In the genomic region with DNA sequence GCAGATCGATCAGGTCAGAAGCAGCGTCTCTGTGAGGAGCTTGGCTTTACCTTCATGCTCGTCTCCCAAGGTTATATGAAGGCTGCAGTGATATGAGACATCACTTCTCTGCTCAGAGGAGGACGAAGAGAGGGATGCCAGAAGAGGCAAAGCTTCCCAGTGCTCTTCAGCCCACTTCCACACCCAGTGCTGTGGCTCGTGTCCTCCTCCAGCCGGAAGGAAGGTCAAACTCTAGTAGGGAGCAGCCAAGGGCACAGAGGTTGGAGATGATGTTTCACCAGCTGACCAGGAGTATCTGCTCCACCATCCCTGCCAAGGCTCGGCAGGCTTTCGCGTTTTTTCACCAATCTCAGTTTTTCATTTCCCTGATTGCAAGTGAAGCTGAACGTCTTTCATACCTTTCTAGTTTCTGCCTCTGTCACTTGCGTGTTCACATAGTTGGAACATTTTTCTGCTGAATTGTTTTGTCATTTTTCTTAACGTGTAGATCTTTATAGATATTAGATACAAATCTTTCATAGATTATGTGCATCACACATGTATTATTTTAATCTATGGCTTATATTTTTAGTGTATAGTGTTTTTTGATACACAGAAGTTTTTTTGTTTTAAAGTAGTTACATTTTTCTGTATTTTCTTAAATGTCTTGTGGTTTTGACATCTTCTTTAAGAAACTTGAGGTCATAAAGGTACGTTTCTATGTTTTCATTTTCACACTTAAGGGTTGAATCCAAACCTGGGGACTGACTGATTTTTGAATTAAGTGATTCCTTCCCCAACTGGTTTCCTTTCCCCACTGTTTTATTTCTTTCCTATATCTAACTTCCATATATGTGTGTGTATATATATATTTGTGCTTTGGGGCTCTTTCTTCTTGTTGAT, we compare ENCODE assay signal across 21 cellular contexts.
"Had no signal": no experiment of that assay in that cellular context is flagged by ENCODE, and none has a peak within 500 bp of the region (broad histone marks: within the 10 kb centered on the region; RNA-seq: fewer than 3 reads in every experiment).

No MANE protein-coding gene starts in this region.

- H3K27me3 ChIP-seq: MG63 had no signal

- H3K36me3 ChIP-seq: MG63 had no signal

- H3K9me3 ChIP-seq: MG63 had no signal

- H3K4me1 Mint-ChIP-seq: activated CD4-positive, alpha-beta T cell treated with anti-CD3 and anti-CD28 coated beads, Interleukin-2, amount 10 ng/mL, durations not matched to agents 7 days and 5 days; brain; central memory CD8-positive, alpha-beta T cell; T-helper 17 cell had no signal

- H3K4me3 ChIP-seq: MG63 had no signal

- H3K36me3 Mint-ChIP-seq: activated CD4-positive, alpha-beta memory T cell treated with anti-CD3 and anti-CD28 coated beads for 36 hours; activated naive CD8-positive, alpha-beta T cell; brain had no signal

- H3K27ac Mint-ChIP-seq: activated CD4-positive, alpha-beta memory T cell treated with anti-CD3 and anti-CD28 coated beads for 36 hours; activated CD4-positive, alpha-beta T cell treated with anti-CD3 and anti-CD28 coated beads, Interleukin-2, amount 10 ng/mL, durations not matched to agents 7 days and 5 days; activated naive CD4-positive, alpha-beta T cell treated with anti-CD3 and anti-CD28 coated beads for 36 hours; activated naive CD8-positive, alpha-beta T cell; brain; T-helper 17 cell had no signal

- H3K27ac ChIP-seq: VCaP had no signal

- H3K27me3 Mint-ChIP-seq: activated CD4-positive, alpha-beta T cell treated with anti-CD3 and anti-CD28 coated beads, Interleukin-2, amount 10 ng/mL, durations not matched to agents 7 days and 5 days; activated naive CD8-positive, alpha-beta T cell; central memory CD8-positive, alpha-beta T cell; T-helper 17 cell had no signal

- DNase-seq: activated CD4-positive, alpha-beta memory T cell treated with anti-CD3 and anti-CD28 coated beads for 36 hours; activated CD4-positive, alpha-beta T cell treated with anti-CD3 and anti-CD28 coated beads, Interleukin-2, amount 10 ng/mL, durations not matched to agents 7 days and 5 days; activated CD4-positive, CD25-positive, alpha-beta regulatory T cell; activated CD8-positive, alpha-beta memory T cell treated with anti-CD3 and anti-CD28 coated beads for 24 hours; activated gamma-delta T cell; activated naive CD4-positive, alpha-beta T cell treated with anti-CD3 and anti-CD28 coated beads for 36 hours; activated T-cell treated with anti-CD3 and anti-CD28 coated beads, Interleukin-2, amount 50 U/mL, for 4 hours; amygdala; MG63; NCI-H1105; NCI-H1436; NCI-H1694 treated with DMSO at 0.1 percent for 48 hours; NCI-H2029 treated with DMSO at 0.1 percent for 48 hours; NCI-H524; PC-3; SIG-M5; T-helper 17 cell had no signal

- H3K9me3 Mint-ChIP-seq: activated CD4-positive, alpha-beta T cell treated with anti-CD3 and anti-CD28 coated beads, Interleukin-2, amount 10 ng/mL, durations not matched to agents 7 days and 5 days; activated T-cell treated with anti-CD3 and anti-CD28 coated beads, Interleukin-2, amount 50 U/mL, for 4 hours had no signal

- ATAC-seq: activated T-cell treated with anti-CD3 and anti-CD28 coated beads, Interleukin-2, amount 50 U/mL, for 4 hours; PC-3; T-helper 17 cell had no signal

- H3K4me3 Mint-ChIP-seq: activated CD4-positive, alpha-beta memory T cell treated with anti-CD3 and anti-CD28 coated beads for 36 hours; activated CD4-positive, alpha-beta T cell treated with anti-CD3 and anti-CD28 coated beads, Interleukin-2, amount 10 ng/mL, durations not matched to agents 7 days and 5 days; activated naive CD4-positive, alpha-beta T cell treated with anti-CD3 and anti-CD28 coated beads for 36 hours; activated naive CD8-positive, alpha-beta T cell; activated T-cell treated with anti-CD3 and anti-CD28 coated beads, Interleukin-2, amount 50 U/mL, for 4 hours; brain; central memory CD8-positive, alpha-beta T cell; T-helper 17 cell had no signal
